1 cellular context compared by ENCODE assay signal in genomic region chr12:108566452-108566851, GRCh38.
TF ChIP-seq lines count a peak whose summit lies in the region.

No MANE protein-coding gene starts in this region.

TF ChIP-seq in GM23338, 12 proteins besides CTCF, POLR2A, EP300 and RAD21:
- TF ChIP-seq, protein P1, sequence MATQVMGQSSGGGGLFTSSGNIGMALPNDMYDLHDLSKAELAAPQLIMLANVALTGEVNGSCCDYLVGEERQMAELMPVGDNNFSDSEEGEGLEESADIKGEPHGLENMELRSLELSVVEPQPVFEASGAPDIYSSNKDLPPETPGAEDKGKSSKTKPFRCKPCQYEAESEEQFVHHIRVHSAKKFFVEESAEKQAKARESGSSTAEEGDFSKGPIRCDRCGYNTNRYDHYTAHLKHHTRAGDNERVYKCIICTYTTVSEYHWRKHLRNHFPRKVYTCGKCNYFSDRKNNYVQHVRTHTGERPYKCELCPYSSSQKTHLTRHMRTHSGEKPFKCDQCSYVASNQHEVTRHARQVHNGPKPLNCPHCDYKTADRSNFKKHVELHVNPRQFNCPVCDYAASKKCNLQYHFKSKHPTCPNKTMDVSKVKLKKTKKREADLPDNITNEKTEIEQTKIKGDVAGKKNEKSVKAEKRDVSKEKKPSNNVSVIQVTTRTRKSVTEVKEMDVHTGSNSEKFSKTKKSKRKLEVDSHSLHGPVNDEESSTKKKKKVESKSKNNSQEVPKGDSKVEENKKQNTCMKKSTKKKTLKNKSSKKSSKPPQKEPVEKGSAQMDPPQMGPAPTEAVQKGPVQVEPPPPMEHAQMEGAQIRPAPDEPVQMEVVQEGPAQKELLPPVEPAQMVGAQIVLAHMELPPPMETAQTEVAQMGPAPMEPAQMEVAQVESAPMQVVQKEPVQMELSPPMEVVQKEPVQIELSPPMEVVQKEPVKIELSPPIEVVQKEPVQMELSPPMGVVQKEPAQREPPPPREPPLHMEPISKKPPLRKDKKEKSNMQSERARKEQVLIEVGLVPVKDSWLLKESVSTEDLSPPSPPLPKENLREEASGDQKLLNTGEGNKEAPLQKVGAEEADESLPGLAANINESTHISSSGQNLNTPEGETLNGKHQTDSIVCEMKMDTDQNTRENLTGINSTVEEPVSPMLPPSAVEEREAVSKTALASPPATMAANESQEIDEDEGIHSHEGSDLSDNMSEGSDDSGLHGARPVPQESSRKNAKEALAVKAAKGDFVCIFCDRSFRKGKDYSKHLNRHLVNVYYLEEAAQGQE (IDR thresholded peaks at IDR 0.05; ENCODE audit: unreplicated experiment) = no peak
- TF ChIP-seq ETS1 (IDR thresholded peaks at IDR 0.05) (no peak), JUNB (IDR thresholded peaks at IDR 0.05; ENCODE audit: unreplicated experiment) (no peak), STAT1 (IDR thresholded peaks at IDR 0.05; ENCODE audit: unreplicated experiment) (no peak), EZH2phosphoT487 (IDR thresholded peaks at IDR 0.05; ENCODE audit: unreplicated experiment) (no peak), ZNF331 (CRISPR knock-in tag; IDR thresholded peaks at IDR 0.05; ENCODE audit: low read depth) (no peak), POLR2AphosphoS5 (IDR thresholded peaks at IDR 0.05; ENCODE audit: low read depth) (no peak), ZNF114 (CRISPR knock-in tag; IDR thresholded peaks at IDR 0.05) (no peak), EZH2 (IDR thresholded peaks at IDR 0.05; ENCODE audit: low read depth, unreplicated experiment) (no peak), NANOG (IDR thresholded peaks at IDR 0.05; ENCODE audit: borderline replicate concordance) (no peak), ZNF462 (CRISPR knock-in tag; IDR thresholded peaks at IDR 0.05) (no peak), CREB1 (CRISPR knock-in tag; IDR thresholded peaks at IDR 0.05; ENCODE audit: low read depth) (no peak)
